11 cellular contexts compared by ENCODE assay signal in the genomic region with DNA sequence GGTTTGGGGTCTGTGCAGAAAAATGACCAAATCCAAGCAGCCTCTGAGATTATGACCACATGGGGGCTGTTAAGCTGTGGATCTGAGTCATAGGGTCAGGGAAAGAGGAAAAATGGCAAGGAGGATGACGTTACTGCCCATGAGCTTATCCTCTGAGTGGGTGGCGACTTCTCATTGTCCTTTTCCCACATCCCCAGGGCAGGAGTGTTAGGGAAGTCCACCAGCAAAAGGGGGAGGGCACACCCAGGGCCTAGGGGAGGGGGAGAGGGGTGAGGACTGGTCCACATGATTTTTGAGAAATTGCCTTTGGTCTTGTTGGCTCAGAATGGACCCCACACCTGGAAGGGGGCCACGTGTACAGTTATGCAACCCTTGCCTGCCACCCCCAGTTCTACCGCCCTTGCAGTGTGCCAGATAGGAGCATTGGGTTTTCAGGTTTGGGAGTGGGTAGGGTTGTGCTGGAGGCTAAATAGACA. TPM values are rescaled to one million over a fixed set of nuclear protein-coding genes. Genes with fewer than 3 reads are reported as not detected.
DNase-seq lines count a peak whose midpoint lies in the region; FAIRE-seq and TF ChIP-seq lines count a peak whose summit lies in the region.
"Had no signal": no experiment of that assay in that cellular context is flagged by ENCODE, and none has a peak within 500 bp of the region (broad histone marks: within the 10 kb centered on the region; RNA-seq: fewer than 3 reads in every experiment).

No MANE protein-coding gene starts in this region.

- WGBS in small intestine, 3 donors = 56 to 65% (median 65%) methylated on average over 4 of the region's 4 CpGs

- H3K27ac ChIP-seq in HEK293 (ENCODE audit: extremely low read depth, low read depth, low read length) (no peak overlapping the region), skeletal muscle tissue (ENCODE audit: low read depth, low read length) (no peak overlapping the region), small intestine (ENCODE audit: low read depth in 1 of 2, low read length in 1 of 2) (peak overlapping the region in 1 of 2 donors; percentile 38)

- H3K27me3 ChIP-seq in skeletal muscle tissue (ENCODE audit: control insufficient read depth in 3 of 3, insufficient read depth in 3 of 3, low read length in 3 of 3) = no peaks in the 10 kb centered on the region
- no peaks in the 10 kb centered on the region for H3K27me3 ChIP-seq in small intestine (ENCODE audit: control insufficient read depth in 2 of 2, insufficient read depth in 2 of 2, low read length in 2 of 2)

- no peak overlapping the region for H3K9ac ChIP-seq in skeletal muscle tissue (ENCODE audit: low read depth in 1 of 3, low read length in 3 of 3)

- no peak overlapping the region for H3K4me3 ChIP-seq in HEK293 (ENCODE audit: low read depth, low read length)
- peak overlapping the region in 2 of 3 donors; percentile 13 to 75 for H3K4me3 ChIP-seq in skeletal muscle tissue (ENCODE audit: low read length in 3 of 3)
- no peak overlapping the region for H3K4me3 ChIP-seq in small intestine (ENCODE audit: low read depth in 1 of 2, low read length in 2 of 2)

- FAIRE-seq in small intestine (lab: Jason Lieb, UNC) = no peak
- FAIRE-seq in D721Med (lab: Jason Lieb, UNC) = no peak

- H3K9me3 ChIP-seq in HEK293 (ENCODE audit: control insufficient read depth, insufficient read depth, low read depth, low read length) = no peaks in the 10 kb centered on the region
- no peaks in the 10 kb centered on the region for H3K9me3 ChIP-seq in skeletal muscle tissue (ENCODE audit: control insufficient read depth in 3 of 3, low read length in 3 of 3)
- no peaks in the 10 kb centered on the region for H3K9me3 ChIP-seq in small intestine (ENCODE audit: control insufficient read depth, low read depth)

- POLR2A ChIA-PET in HEK293 (lab: Yijun Ruan, JAX) = interaction anchor here (0.6 to 2.9 kb wide), 6 partner anchors 11 to 107 kb away, joined by 3 to 18 read pairs (median 3); a partner anchor contains a TSS

- CTCF ChIA-PET in HEK293 (lab: Yijun Ruan, JAX) = interaction anchor here (0.7 to 14.1 kb wide), 9 partner anchors 10 to 156 kb away, joined by 3 to 261 read pairs (median 8); a partner anchor contains a TSS

- H3K4me1 ChIP-seq in HEK293 (ENCODE audit: control insufficient read depth, insufficient read depth, low read length) = peaks cover 27% of the 10 kb centered on the region
- H3K4me1 ChIP-seq in skeletal muscle tissue (ENCODE audit: control insufficient read depth in 3 of 3, insufficient read depth in 3 of 3, low read length in 3 of 3) = peaks cover 39 to 58% (median 47%) of the 10 kb centered on the region in 3 donors
- peaks cover 0 to 6% of the 10 kb centered on the region in 2 donors for H3K4me1 ChIP-seq in small intestine (ENCODE audit: control insufficient read depth in 2 of 2, insufficient read depth in 1 of 2, low read depth in 1 of 2, low read length in 1 of 2)

- TF ChIP-seq CTCF in HEK293 (tag by site-specific recombination; IDR thresholded peaks at IDR 0.05) (peak; percentile 50; the same call in 1 of the 2 replicates), D721Med (IDR thresholded peaks at IDR 0.05; ENCODE audit: insufficient read depth, missing control alignments) (no peak)

- H3K36me3 ChIP-seq in HEK293 (ENCODE audit: control insufficient read depth in 2 of 2, insufficient read depth in 1 of 2, low read length in 2 of 2) = peaks cover 0 to 6% of the 10 kb centered on the region in 2 experiments; a peak in 1 of 3 replicates
- H3K36me3 ChIP-seq in skeletal muscle tissue (ENCODE audit: control insufficient read depth in 3 of 3, insufficient read depth in 3 of 3, low read length in 3 of 3) = no peaks in the 10 kb centered on the region
- H3K36me3 ChIP-seq in small intestine (ENCODE audit: control insufficient read depth in 2 of 2, insufficient read depth in 2 of 2, low read length in 2 of 2) = no peaks in the 10 kb centered on the region

- DNase-seq in amniotic stem cell (lab: John Stamatoyannopoulos, UW) = peak; percentile 71
- peak; percentile 74 for DNase-seq in glomerular visceral epithelial cell (ENCODE audit: extremely low spot score)
- no peak for DNase-seq in HuH-7.5 (ENCODE audit: low spot score)
- no peak for DNase-seq in activated gamma-delta T cell treated with Interleukin-2 at 50 U/mL for 16 hours
- DNase-seq in small intestine = no peak
- no peak for DNase-seq in D721Med (ENCODE audit: insufficient read length, low spot score)
- DNase-seq: GOT3; SHP77; stimulated activated CD4-positive, alpha-beta T cell treated with anti-CD3 and anti-CD28 coated beads, Interleukin-15, amount 100 ng/mL, for 24 hours had no signal

TF ChIP-seq in HEK293, 187 proteins besides CTCF, POLR2A, EP300 and RAD21 (continues in another document):
- peak; percentile 90 for TF ChIP-seq ZBTB21 (tag by site-specific recombination; IDR thresholded peaks at IDR 0.05)
- TF ChIP-seq ZBTB1 (tag by site-specific recombination; IDR thresholded peaks at IDR 0.05) = no peak
- no peak for TF ChIP-seq ZNF677 (tag by site-specific recombination; IDR thresholded peaks at IDR 0.05)
- peak; percentile 96 for TF ChIP-seq ZNF629 (tag by site-specific recombination; IDR thresholded peaks at IDR 0.05)
- no peak for TF ChIP-seq ZNF837 (tag by site-specific recombination; IDR thresholded peaks at IDR 0.05)
- peak; percentile 100 for TF ChIP-seq ZBTB48 (tag by site-specific recombination; IDR thresholded peaks at IDR 0.05)
- TF ChIP-seq, protein P1, sequence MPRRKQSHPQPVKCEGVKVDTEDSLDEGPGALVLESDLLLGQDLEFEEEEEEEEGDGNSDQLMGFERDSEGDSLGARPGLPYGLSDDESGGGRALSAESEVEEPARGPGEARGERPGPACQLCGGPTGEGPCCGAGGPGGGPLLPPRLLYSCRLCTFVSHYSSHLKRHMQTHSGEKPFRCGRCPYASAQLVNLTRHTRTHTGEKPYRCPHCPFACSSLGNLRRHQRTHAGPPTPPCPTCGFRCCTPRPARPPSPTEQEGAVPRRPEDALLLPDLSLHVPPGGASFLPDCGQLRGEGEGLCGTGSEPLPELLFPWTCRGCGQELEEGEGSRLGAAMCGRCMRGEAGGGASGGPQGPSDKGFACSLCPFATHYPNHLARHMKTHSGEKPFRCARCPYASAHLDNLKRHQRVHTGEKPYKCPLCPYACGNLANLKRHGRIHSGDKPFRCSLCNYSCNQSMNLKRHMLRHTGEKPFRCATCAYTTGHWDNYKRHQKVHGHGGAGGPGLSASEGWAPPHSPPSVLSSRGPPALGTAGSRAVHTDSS (tag by site-specific recombination; IDR thresholded peaks at IDR 0.05) = no peak
- TF ChIP-seq IKZF3 (tag by site-specific recombination; IDR thresholded peaks at IDR 0.05) = peak; percentile 59; the same call in 1 of the 2 replicates
- TF ChIP-seq, protein P2, sequence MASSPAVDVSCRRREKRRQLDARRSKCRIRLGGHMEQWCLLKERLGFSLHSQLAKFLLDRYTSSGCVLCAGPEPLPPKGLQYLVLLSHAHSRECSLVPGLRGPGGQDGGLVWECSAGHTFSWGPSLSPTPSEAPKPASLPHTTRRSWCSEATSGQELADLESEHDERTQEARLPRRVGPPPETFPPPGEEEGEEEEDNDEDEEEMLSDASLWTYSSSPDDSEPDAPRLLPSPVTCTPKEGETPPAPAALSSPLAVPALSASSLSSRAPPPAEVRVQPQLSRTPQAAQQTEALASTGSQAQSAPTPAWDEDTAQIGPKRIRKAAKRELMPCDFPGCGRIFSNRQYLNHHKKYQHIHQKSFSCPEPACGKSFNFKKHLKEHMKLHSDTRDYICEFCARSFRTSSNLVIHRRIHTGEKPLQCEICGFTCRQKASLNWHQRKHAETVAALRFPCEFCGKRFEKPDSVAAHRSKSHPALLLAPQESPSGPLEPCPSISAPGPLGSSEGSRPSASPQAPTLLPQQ (tag by site-specific recombination; IDR thresholded peaks at IDR 0.05) = 0 out of 2 replicates have a peak, but pooled peaks have one; percentile 49
- TF ChIP-seq ZNF112 (tag by site-specific recombination; IDR thresholded peaks at IDR 0.05) = no peak
- TF ChIP-seq, protein P3, sequence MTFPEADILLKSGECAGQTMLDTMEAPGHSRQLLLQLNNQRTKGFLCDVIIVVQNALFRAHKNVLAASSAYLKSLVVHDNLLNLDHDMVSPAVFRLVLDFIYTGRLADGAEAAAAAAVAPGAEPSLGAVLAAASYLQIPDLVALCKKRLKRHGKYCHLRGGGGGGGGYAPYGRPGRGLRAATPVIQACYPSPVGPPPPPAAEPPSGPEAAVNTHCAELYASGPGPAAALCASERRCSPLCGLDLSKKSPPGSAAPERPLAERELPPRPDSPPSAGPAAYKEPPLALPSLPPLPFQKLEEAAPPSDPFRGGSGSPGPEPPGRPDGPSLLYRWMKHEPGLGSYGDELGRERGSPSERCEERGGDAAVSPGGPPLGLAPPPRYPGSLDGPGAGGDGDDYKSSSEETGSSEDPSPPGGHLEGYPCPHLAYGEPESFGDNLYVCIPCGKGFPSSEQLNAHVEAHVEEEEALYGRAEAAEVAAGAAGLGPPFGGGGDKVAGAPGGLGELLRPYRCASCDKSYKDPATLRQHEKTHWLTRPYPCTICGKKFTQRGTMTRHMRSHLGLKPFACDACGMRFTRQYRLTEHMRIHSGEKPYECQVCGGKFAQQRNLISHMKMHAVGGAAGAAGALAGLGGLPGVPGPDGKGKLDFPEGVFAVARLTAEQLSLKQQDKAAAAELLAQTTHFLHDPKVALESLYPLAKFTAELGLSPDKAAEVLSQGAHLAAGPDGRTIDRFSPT (tag by site-specific recombination; IDR thresholded peaks at IDR 0.05) = peak; percentile 58; the same call in 1 of the 2 replicates
- TF ChIP-seq, protein P4, sequence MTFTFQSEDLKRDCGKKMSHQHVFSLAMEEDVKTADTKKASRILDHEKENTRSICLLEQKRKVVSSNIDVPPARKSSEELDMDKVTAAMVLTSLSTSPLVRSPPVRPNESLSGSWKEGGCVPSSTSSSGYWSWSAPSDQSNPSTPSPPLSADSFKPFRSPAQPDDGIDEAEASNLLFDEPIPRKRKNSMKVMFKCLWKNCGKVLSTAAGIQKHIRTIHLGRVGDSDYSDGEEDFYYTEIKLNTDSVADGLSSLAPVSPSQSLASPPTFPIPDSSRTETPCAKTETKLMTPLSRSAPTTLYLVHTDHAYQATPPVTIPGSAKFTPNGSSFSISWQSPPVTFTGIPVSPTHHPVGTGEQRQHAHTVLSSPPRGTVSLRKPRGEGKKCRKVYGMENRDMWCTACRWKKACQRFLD (tag by site-specific recombination; IDR thresholded peaks at IDR 0.05) = no peak
- no peak for TF ChIP-seq ZNF354C (tag by site-specific recombination; IDR thresholded peaks at IDR 0.05; ENCODE audit: borderline replicate concordance, low read depth)

RNA-seq across cellular contexts. Expression of a gene that starts 2.6 kb away (rescaled TPM):
- 40.7 TPM for total RNA-seq in skeletal muscle tissue
- polyA plus RNA-seq in small intestine = 10 to 100 TPM in 2 of 3 donors, 1 to 10 TPM in 1; 7.8 to 40.7 (median 10.3) TPM

RNA-seq across cellular contexts. Expression of a gene that starts 53.6 kb away (rescaled TPM):
- 43.3 TPM for total RNA-seq in skeletal muscle tissue
- polyA plus RNA-seq in small intestine = 100 to 1,000 TPM in 1 of 3 donors, 10 to 100 TPM in 2; 57.7 to 113 (median 82.4) TPM

Comparison
In these comparisons a context has a peak if more than half of its experiments do, and no peak if none do; other contexts are left out.
1. H3K4me3 ChIP-seq: peak in skeletal muscle tissue (2 of 3); none in HEK293 (single experiment) and small intestine (0 of 2).
2. DNase-seq: peak in amniotic stem cell (single experiment) and glomerular visceral epithelial cell (single experiment); none in HuH-7.5 (single experiment), activated gamma-delta T cell treated with Interleukin-2 at 50 U/mL for 16 hours (single experiment), small intestine (single experiment) and D721Med (single experiment).